Comparison of ENCODE assay signal across 1 cellular context in the genomic region with DNA sequence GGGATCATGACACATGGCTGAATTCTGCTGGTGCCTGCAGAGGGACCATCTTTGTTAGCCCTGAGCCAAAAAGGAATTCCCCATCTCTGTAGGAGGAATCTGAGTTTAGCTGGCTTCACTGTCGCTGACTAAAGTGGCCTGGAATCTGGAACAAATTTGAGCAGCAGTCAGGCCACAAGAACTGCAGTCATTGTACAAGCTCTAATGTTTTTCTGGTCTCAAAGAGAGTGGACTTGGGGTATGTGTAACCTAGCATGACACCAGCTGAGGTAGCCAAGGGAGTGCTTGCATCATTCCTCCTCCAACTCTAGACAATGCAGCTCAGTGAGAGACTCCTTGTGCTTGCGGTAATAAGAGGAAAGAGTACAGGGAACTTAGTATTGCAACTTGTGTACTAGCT.
TF ChIP-seq lines count a peak whose summit lies in the region.

No MANE protein-coding gene starts in this region.

TF ChIP-seq in GM23338, 12 proteins besides CTCF, POLR2A, EP300 and RAD21 (continued from another document):
- TF ChIP-seq, protein P1, sequence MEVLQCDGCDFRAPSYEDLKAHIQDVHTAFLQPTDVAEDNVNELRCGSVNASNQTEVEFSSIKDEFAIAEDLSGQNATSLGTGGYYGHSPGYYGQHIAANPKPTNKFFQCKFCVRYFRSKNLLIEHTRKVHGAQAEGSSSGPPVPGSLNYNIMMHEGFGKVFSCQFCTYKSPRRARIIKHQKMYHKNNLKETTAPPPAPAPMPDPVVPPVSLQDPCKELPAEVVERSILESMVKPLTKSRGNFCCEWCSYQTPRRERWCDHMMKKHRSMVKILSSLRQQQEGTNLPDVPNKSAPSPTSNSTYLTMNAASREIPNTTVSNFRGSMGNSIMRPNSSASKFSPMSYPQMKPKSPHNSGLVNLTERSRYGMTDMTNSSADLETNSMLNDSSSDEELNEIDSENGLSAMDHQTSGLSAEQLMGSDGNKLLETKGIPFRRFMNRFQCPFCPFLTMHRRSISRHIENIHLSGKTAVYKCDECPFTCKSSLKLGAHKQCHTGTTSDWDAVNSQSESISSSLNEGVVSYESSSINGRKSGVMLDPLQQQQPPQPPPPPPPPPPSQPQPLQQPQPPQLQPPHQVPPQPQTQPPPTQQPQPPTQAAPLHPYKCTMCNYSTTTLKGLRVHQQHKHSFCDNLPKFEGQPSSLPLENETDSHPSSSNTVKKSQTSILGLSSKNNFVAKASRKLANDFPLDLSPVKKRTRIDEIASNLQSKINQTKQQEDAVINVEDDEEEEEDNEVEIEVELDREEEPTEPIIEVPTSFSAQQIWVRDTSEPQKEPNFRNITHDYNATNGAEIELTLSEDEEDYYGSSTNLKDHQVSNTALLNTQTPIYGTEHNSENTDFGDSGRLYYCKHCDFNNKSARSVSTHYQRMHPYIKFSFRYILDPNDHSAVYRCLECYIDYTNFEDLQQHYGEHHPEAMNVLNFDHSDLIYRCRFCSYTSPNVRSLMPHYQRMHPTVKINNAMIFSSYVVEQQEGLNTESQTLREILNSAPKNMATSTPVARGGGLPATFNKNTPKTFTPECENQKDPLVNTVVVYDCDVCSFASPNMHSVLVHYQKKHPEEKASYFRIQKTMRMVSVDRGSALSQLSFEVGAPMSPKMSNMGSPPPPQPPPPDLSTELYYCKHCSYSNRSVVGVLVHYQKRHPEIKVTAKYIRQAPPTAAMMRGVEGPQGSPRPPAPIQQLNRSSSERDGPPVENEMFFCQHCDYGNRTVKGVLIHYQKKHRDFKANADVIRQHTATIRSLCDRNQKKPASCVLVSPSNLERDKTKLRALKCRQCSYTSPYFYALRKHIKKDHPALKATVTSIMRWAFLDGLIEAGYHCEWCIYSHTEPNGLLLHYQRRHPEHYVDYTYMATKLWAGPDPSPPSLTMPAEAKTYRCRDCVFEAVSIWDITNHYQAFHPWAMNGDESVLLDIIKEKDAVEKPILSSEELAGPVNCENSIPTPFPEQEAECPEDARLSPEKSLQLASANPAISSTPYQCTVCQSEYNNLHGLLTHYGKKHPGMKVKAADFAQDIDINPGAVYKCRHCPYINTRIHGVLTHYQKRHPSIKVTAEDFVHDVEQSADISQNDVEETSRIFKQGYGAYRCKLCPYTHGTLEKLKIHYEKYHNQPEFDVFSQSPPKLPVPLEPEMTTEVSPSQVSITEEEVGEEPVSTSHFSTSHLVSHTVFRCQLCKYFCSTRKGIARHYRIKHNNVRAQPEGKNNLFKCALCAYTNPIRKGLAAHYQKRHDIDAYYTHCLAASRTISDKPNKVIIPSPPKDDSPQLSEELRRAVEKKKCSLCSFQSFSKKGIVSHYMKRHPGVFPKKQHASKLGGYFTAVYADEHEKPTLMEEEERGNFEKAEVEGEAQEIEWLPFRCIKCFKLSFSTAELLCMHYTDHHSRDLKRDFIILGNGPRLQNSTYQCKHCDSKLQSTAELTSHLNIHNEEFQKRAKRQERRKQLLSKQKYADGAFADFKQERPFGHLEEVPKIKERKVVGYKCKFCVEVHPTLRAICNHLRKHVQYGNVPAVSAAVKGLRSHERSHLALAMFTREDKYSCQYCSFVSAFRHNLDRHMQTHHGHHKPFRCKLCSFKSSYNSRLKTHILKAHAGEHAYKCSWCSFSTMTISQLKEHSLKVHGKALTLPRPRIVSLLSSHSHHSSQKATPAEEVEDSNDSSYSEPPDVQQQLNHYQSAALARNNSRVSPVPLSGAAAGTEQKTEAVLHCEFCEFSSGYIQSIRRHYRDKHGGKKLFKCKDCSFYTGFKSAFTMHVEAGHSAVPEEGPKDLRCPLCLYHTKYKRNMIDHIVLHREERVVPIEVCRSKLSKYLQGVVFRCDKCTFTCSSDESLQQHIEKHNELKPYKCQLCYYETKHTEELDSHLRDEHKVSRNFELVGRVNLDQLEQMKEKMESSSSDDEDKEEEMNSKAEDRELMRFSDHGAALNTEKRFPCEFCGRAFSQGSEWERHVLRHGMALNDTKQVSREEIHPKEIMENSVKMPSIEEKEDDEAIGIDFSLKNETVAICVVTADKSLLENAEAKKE (CRISPR knock-in tag; IDR thresholded peaks at IDR 0.05), result no peak
- TF ChIP-seq EZH2 (IDR thresholded peaks at IDR 0.05; ENCODE audit: low read depth, unreplicated experiment) (no peak), EZH2phosphoT487 (IDR thresholded peaks at IDR 0.05; ENCODE audit: unreplicated experiment) (no peak), STAT1 (IDR thresholded peaks at IDR 0.05; ENCODE audit: unreplicated experiment) (no peak), NANOG (IDR thresholded peaks at IDR 0.05; ENCODE audit: borderline replicate concordance) (no peak)
